In the genomic region with DNA sequence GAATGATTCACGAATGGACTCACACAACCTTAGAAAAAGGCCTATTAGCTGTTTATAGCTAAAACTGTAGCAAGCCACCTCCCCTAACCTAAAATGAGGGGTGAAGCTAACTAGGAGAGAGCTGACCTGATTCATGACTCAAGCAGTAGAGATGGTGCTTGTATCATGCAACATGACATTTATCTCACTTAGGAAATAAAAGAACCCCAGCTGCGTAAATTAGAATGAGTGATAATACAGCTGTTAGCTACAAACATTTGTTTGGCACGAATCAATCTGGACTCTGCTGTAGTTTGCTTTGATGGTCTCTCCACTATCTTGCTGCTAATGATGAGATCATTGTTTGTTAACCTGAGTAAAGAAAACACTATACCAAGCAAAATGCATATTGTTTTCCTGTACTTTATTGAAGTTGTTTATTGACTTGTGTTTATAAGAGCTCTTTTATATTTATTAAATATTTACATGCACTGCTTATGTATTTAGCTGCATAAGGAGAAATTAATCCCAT, we compare ENCODE assay signal across 20 cellular contexts.
"Had no signal": no experiment of that assay in that cellular context is flagged by ENCODE, and none has a peak within 500 bp of the region (broad histone marks: within the 10 kb centered on the region; RNA-seq: fewer than 3 reads in every experiment).

No MANE protein-coding gene starts in this region.

- H3K36me3 ChIP-seq: esophagus muscularis mucosa, gastrocnemius medialis, left lung, neutrophil, ovary, prostate gland, tibial artery had no signal

- H3K4me1 ChIP-seq: esophagus muscularis mucosa, gastrocnemius medialis, left lung, prostate gland, tibial artery had no signal

- H3K9me3 ChIP-seq: esophagus muscularis mucosa, gastrocnemius medialis, left lung, neutrophil, ovary, prostate gland, tibial artery had no signal

- DNase-seq: activated CD4-positive, alpha-beta memory T cell treated with anti-CD3 and anti-CD28 coated beads, Interleukin-2, amount 10 ng/mL, durations not matched to agents 7 days and 5 days; activated CD4-positive, alpha-beta T cell treated with anti-CD3 and anti-CD28 coated beads, Interleukin-2, amount 10 ng/mL, durations not matched to agents 24 days and 14 days; activated effector memory CD4-positive, alpha-beta T cell treated with Interleukin-2 at 50 U/mL for 16 hours; activated naive CD4-positive, alpha-beta T cell treated with anti-CD3 and anti-CD28 coated beads for 36 hours; activated naive CD8-positive, alpha-beta T cell treated with anti-CD3 and anti-CD28 coated beads, Interleukin-2, amount 10 ng/mL, durations not matched to agents 7 days and 5 days; activated T-cell treated with anti-CD3 and anti-CD28 coated beads, Interleukin-2, amount 50 U/mL, for 72 hours; amygdala; cerebellar nuclear complex; gastrocnemius medialis; hippocampal formation; kidney glomerular epithelial cell; left lung; ovary; stimulated activated CD4-positive, alpha-beta T cell treated with anti-CD3 and anti-CD28 coated beads, Interleukin-4, amount 100 ng/mL, for 24 hours; substantia nigra; tibial artery had no signal

- H3K4me3 ChIP-seq: coronary artery, esophagus muscularis mucosa, gastrocnemius medialis, left lung, ovary, prostate gland, tibial artery had no signal

- ATAC-seq: activated T-cell treated with anti-CD3 and anti-CD28 coated beads, Interleukin-2, amount 50 U/mL, for 72 hours; gastrocnemius medialis; left lung had no signal

- H3K27ac ChIP-seq: coronary artery, esophagus muscularis mucosa, gastrocnemius medialis, left lung, neutrophil, ovary, prostate gland, tibial artery had no signal

- H3K27me3 ChIP-seq: esophagus muscularis mucosa, gastrocnemius medialis, left lung, ovary, tibial artery had no signal
